Comparison of ENCODE assay signal across 15 cellular contexts in the genomic region with DNA sequence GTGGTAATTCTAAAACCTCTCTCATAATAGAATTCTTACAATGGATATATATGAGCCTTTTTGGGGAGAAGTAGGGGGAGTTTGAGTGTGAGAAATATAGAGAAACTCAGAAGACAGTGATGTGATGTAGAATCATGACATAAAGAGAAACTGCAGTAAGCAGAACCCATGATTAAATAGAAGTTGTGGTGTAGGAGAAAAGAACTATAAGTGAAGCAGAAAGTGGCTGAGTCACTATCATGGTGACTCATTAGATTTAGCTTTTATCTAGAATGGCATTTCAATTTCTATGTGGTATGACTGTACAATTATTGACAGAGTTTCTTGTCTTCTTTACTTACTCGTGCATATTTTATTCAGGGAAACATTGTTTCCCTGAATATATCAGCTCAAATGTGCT.
A peak's percentile ranks its signal among the peaks of the same experiment; 100 is the strongest.
DNase-seq lines count a peak whose midpoint lies in the region; ATAC-seq and TF ChIP-seq lines count a peak whose summit lies in the region.
"Had no signal": no experiment of that assay in that cellular context is flagged by ENCODE, and none has a peak within 500 bp of the region (broad histone marks: within the 10 kb centered on the region; RNA-seq: fewer than 3 reads in every experiment).

No MANE protein-coding gene starts in this region.

- no peak for TF ChIP-seq EP300 in SK-N-SH (IDR thresholded peaks at IDR 0.05; ENCODE audit: borderline replicate concordance in 1 of 2, low read depth in 1 of 2, low read length in 1 of 2)

- peak overlapping the region; percentile 9; the same call in 1 of the 2 replicates for H3K9ac ChIP-seq in SK-N-SH

- H3K4me3 ChIP-seq in SK-N-SH (ENCODE audit: low read depth in 2 of 2, low read length in 1 of 2), result no peak overlapping the region
- no peak overlapping the region for H3K4me3 ChIP-seq in fibroblast of pulmonary artery (replicated peaks; ENCODE audit: low read depth, low read length)
- H3K4me3 ChIP-seq: lower lobe of right lung had no signal

- TF ChIP-seq RAD21 in SK-N-SH (IDR thresholded peaks at IDR 0.05; ENCODE audit: low read length), result no peak

- WGBS in SK-N-SH (ENCODE audit: low lambda C conversion rate), result 13% methylated on average over 1 of the region's 1 CpG

- H3K4me1 Mint-ChIP-seq in activated T-cell treated with anti-CD3 and anti-CD28 coated beads, Interleukin-2, amount 50 U/mL, for 72 hours (ENCODE audit: low read depth), result no peaks in the 10 kb centered on the region
- H3K4me1 Mint-ChIP-seq in activated T-cell treated with anti-CD3 and anti-CD28 coated beads, Interleukin-2, amount 50 U/mL, for 24 hours (ENCODE audit: low read depth), result no peaks in the 10 kb centered on the region
- H3K4me1 Mint-ChIP-seq: activated naive CD4-positive, alpha-beta T cell treated with anti-CD3 and anti-CD28 coated beads, Interleukin-2, amount 10 ng/mL, durations not matched to agents 7 days and 5 days had no signal

- DNase-seq in activated T-cell treated with anti-CD3 and anti-CD28 coated beads, Interleukin-2, amount 50 U/mL, for 72 hours, result no peak
- no peak for DNase-seq in activated T-cell treated with anti-CD3 and anti-CD28 coated beads, Interleukin-2, amount 50 U/mL, for 24 hours
- no peak for DNase-seq in SK-N-SH
- peak; percentile 47 for DNase-seq in fibroblast of pulmonary artery (ENCODE audit: low read depth)
- DNase-seq in NCI-H128 (lab: John Stamatoyannopoulos, UW; ENCODE audit: unreplicated experiment), result no peak
- DNase-seq in activated effector memory CD4-positive, alpha-beta T cell treated with anti-CD3 and anti-CD28 coated beads, Interleukin-2, amount 50 U/mL, for 16 hours, result no peak
- DNase-seq in DMS153 treated with DMSO at 0.1 percent for 48 hours (lab: John Stamatoyannopoulos, UW; ENCODE audit: unreplicated experiment), result no peak
- DNase-seq: activated CD4-positive, alpha-beta T cell treated with anti-CD3 and anti-CD28 coated beads, Interleukin-2, amount 50 U/mL, for 4 hours; activated naive CD4-positive, alpha-beta T cell treated with anti-CD3 and anti-CD28 coated beads, Interleukin-2, amount 10 ng/mL, durations not matched to agents 7 days and 5 days; glutamatergic neuron; lower lobe of right lung; NCI-H1092; NCI-H524; substantia nigra had no signal

- no peak overlapping the region for H3K4me3 Mint-ChIP-seq in activated T-cell treated with anti-CD3 and anti-CD28 coated beads, Interleukin-2, amount 50 U/mL, for 72 hours
- H3K4me3 Mint-ChIP-seq in activated T-cell treated with anti-CD3 and anti-CD28 coated beads, Interleukin-2, amount 50 U/mL, for 24 hours, result no peak overlapping the region
- H3K4me3 Mint-ChIP-seq: activated naive CD4-positive, alpha-beta T cell treated with anti-CD3 and anti-CD28 coated beads, Interleukin-2, amount 10 ng/mL, durations not matched to agents 7 days and 5 days had no signal

- peaks cover 6 to 8% of the 10 kb centered on the region in 2 donors for H3K9me3 Mint-ChIP-seq in activated T-cell treated with anti-CD3 and anti-CD28 coated beads, Interleukin-2, amount 50 U/mL, for 72 hours
- H3K9me3 Mint-ChIP-seq in activated T-cell treated with anti-CD3 and anti-CD28 coated beads, Interleukin-2, amount 50 U/mL, for 24 hours, result peaks cover 8% of the 10 kb centered on the region

- POLR2A ChIA-PET in SK-N-SH (lab: Yijun Ruan, JAX), result no interaction called here

- no peaks in the 10 kb centered on the region for H3K27me3 Mint-ChIP-seq in activated T-cell treated with anti-CD3 and anti-CD28 coated beads, Interleukin-2, amount 50 U/mL, for 72 hours (ENCODE audit: low read depth)
- H3K27me3 Mint-ChIP-seq in activated T-cell treated with anti-CD3 and anti-CD28 coated beads, Interleukin-2, amount 50 U/mL, for 24 hours, result no peaks in the 10 kb centered on the region
- H3K27me3 Mint-ChIP-seq: activated naive CD4-positive, alpha-beta T cell treated with anti-CD3 and anti-CD28 coated beads, Interleukin-2, amount 10 ng/mL, durations not matched to agents 7 days and 5 days had no signal

- H3K27me3 ChIP-seq in SK-N-SH (ENCODE audit: insufficient read depth), result no peaks in the 10 kb centered on the region

- peak overlapping the region; percentile 25; the same call in 1 of the 2 replicates for H2AFZ ChIP-seq in SK-N-SH (ENCODE audit: low read depth)

- H3K9me2 ChIP-seq in SK-N-SH, result no peaks in the 10 kb centered on the region

- H3K9me3 ChIP-seq in SK-N-SH, result no peaks in the 10 kb centered on the region
- H3K9me3 ChIP-seq: lower lobe of right lung had no signal

- H3K4me1 ChIP-seq in SK-N-SH (ENCODE audit: control insufficient read depth in 1 of 2, insufficient read depth in 2 of 2, low read depth in 1 of 2, low read length in 1 of 2), result no peaks in the 10 kb centered on the region; a peak in 1 of 4 replicates
- H3K4me1 ChIP-seq: lower lobe of right lung had no signal

- TF ChIP-seq CTCF in SK-N-SH (IDR thresholded peaks at IDR 0.05), result no peak
- TF ChIP-seq CTCF in fibroblast of pulmonary artery (IDR thresholded peaks at IDR 0.05; ENCODE audit: low read length, missing control alignments), result no peak

- peak; percentile 31 to 78 for ATAC-seq in activated T-cell treated with anti-CD3 and anti-CD28 coated beads, Interleukin-2, amount 50 U/mL, for 72 hours (replicated peaks in 1 of 2)
- ATAC-seq in HG03196 (IDR thresholded peaks at IDR 0.05; ENCODE audit: unreplicated experiment), result no peak
- ATAC-seq: lower lobe of right lung had no signal

- H3K79me2 ChIP-seq in SK-N-SH (ENCODE audit: insufficient read depth), result no peaks in the 10 kb centered on the region

- peak overlapping the region; percentile 36; the same call in 1 of the 2 replicates for H3K4me2 ChIP-seq in SK-N-SH

- H3K36me3 ChIP-seq in SK-N-SH (replicated peaks in 1 of 2; ENCODE audit: control insufficient read depth in 1 of 2, insufficient read depth in 2 of 2, low read length in 1 of 2), result no peaks in the 10 kb centered on the region
- H3K36me3 ChIP-seq: lower lobe of right lung had no signal

- H4K20me1 ChIP-seq in SK-N-SH (ENCODE audit: insufficient read depth), result no peaks in the 10 kb centered on the region

- H3F3A ChIP-seq in SK-N-SH (replicated peaks; ENCODE audit: insufficient read depth), result peaks cover 19% of the 10 kb centered on the region

- CTCF ChIA-PET in SK-N-SH (lab: Yijun Ruan, JAX), result interaction anchor here (1.1 kb wide), 1 partner anchor 11 kb away, joined by 3 read pairs; no protein-coding TSS in a partner anchor

- H3K27ac Mint-ChIP-seq in activated T-cell treated with anti-CD3 and anti-CD28 coated beads, Interleukin-2, amount 50 U/mL, for 72 hours, result peak overlapping the region; percentile 39
- H3K27ac Mint-ChIP-seq in activated T-cell treated with anti-CD3 and anti-CD28 coated beads, Interleukin-2, amount 50 U/mL, for 24 hours, result no peak overlapping the region
- H3K27ac Mint-ChIP-seq: activated naive CD4-positive, alpha-beta T cell treated with anti-CD3 and anti-CD28 coated beads, Interleukin-2, amount 10 ng/mL, durations not matched to agents 7 days and 5 days had no signal

- no peaks in the 10 kb centered on the region for H3K36me3 Mint-ChIP-seq in activated T-cell treated with anti-CD3 and anti-CD28 coated beads, Interleukin-2, amount 50 U/mL, for 72 hours (ENCODE audit: insufficient read depth in 2 of 2)
- no peaks in the 10 kb centered on the region for H3K36me3 Mint-ChIP-seq in activated T-cell treated with anti-CD3 and anti-CD28 coated beads, Interleukin-2, amount 50 U/mL, for 24 hours (ENCODE audit: low read depth)
- H3K36me3 Mint-ChIP-seq: activated naive CD4-positive, alpha-beta T cell treated with anti-CD3 and anti-CD28 coated beads, Interleukin-2, amount 10 ng/mL, durations not matched to agents 7 days and 5 days had no signal

- peak overlapping the region; percentile 43 to 71; a peak in 3 of 4 replicates for H3K27ac ChIP-seq in SK-N-SH (ENCODE audit: low read depth in 2 of 2, low read length in 1 of 2)
- H3K27ac ChIP-seq: lower lobe of right lung had no signal

TF ChIP-seq in SK-N-SH, 30 proteins besides CTCF, POLR2A, EP300 and RAD21:
- TF ChIP-seq JUND (IDR thresholded peaks at IDR 0.05) (peak; percentile 58), FOSL2 (IDR thresholded peaks at IDR 0.05; ENCODE audit: borderline replicate concordance, low read depth) (peak; percentile 77), POLR2AphosphoS5 (IDR thresholded peaks at IDR 0.05; ENCODE audit: low read depth, low read length) (no peak), SIN3A (IDR thresholded peaks at IDR 0.05; ENCODE audit: borderline replicate concordance, low read depth, low read length) (no peak), GABPA (IDR thresholded peaks at IDR 0.05; ENCODE audit: low read depth) (no peak), TCF12 (IDR thresholded peaks at IDR 0.05) (0 out of 2 replicates have a peak, but pooled peaks have one; percentile 15), ELF1 (IDR thresholded peaks at IDR 0.05) (no peak), FOXM1 (IDR thresholded peaks at IDR 0.05; ENCODE audit: low read depth) (no peak), TEAD4 (IDR thresholded peaks at IDR 0.05; ENCODE audit: borderline replicate concordance, insufficient read depth) (no peak), RXRA (IDR thresholded peaks at IDR 0.05; ENCODE audit: borderline replicate concordance, low read depth) (no peak)
- TF ChIP-seq, protein P1, sequence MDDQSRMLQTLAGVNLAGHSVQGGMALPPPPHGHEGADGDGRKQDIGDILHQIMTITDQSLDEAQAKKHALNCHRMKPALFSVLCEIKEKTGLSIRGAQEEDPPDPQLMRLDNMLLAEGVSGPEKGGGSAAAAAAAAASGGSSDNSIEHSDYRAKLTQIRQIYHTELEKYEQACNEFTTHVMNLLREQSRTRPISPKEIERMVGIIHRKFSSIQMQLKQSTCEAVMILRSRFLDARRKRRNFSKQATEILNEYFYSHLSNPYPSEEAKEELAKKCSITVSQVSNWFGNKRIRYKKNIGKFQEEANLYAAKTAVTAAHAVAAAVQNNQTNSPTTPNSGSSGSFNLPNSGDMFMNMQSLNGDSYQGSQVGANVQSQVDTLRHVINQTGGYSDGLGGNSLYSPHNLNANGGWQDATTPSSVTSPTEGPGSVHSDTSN (IDR thresholded peaks at IDR 0.05), result peak; percentile 43
- TF ChIP-seq, protein P2, sequence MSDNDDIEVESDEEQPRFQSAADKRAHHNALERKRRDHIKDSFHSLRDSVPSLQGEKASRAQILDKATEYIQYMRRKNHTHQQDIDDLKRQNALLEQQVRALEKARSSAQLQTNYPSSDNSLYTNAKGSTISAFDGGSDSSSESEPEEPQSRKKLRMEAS (IDR thresholded peaks at IDR 0.05; ENCODE audit: low read depth), result no peak
